20 cellular contexts compared by ENCODE assay signal in the genomic region with DNA sequence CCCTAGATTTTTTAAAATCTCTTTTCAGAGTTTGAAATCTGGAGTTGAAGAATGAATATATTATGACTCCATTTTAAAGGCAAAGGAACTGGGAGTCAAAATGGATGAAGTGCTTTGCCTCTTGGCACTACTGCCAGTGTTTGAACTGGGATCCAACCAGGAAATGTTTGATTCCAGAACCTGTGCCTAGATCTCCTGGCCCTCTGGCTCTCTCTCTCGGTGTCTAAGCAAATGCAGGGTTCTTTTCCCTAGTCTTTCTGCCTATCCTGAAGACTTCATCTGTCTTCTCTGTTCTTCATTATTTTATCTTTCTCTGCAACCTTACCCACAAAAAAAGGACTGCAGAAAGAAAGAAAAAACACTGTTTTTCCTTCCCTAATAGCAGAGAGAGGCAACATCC. TPM values are rescaled to one million over a fixed set of nuclear protein-coding genes. Genes with fewer than 3 reads are reported as not detected.
A peak's percentile ranks its signal among the peaks of the same experiment; 100 is the strongest.
DNase-seq lines count a peak whose midpoint lies in the region; ATAC-seq, FAIRE-seq and TF ChIP-seq lines count a peak whose summit lies in the region.
"Had no signal": no experiment of that assay in that cellular context is flagged by ENCODE, and none has a peak within 500 bp of the region (broad histone marks: within the 10 kb centered on the region; RNA-seq: fewer than 3 reads in every experiment).

No MANE protein-coding gene starts in this region.

- peak overlapping the region; percentile 68 for H3K27ac Mint-ChIP-seq in activated naive CD4-positive, alpha-beta T cell treated with anti-CD3 and anti-CD28 coated beads, Interleukin-2, amount 10 ng/mL, durations not matched to agents 7 days and 5 days
- H3K27ac Mint-ChIP-seq in activated naive CD8-positive, alpha-beta T cell treated with anti-CD3 and anti-CD28 coated beads for 36 hours, result peak overlapping the region; percentile 92
- H3K27ac Mint-ChIP-seq in stimulated activated effector memory CD8-positive, alpha-beta T cell treated with anti-CD3 and anti-CD28 coated beads, Interleukin-12 subunit alpha, Interleukin-12 subunit beta, amount 100 ng/mL, for 72 hours, result peak overlapping the region; percentile 60
- H3K27ac Mint-ChIP-seq in type B pancreatic cell, result no peak overlapping the region
- H3K27ac Mint-ChIP-seq: GM23338, neural progenitor cell had no signal

- no peak overlapping the region for H3K4me3 Mint-ChIP-seq in activated naive CD4-positive, alpha-beta T cell treated with anti-CD3 and anti-CD28 coated beads, Interleukin-2, amount 10 ng/mL, durations not matched to agents 7 days and 5 days
- H3K4me3 Mint-ChIP-seq in activated naive CD8-positive, alpha-beta T cell treated with anti-CD3 and anti-CD28 coated beads for 36 hours, result peak overlapping the region; percentile 26
- no peak overlapping the region for H3K4me3 Mint-ChIP-seq in stimulated activated effector memory CD8-positive, alpha-beta T cell treated with anti-CD3 and anti-CD28 coated beads, Interleukin-12 subunit alpha, Interleukin-12 subunit beta, amount 100 ng/mL, for 72 hours
- H3K4me3 Mint-ChIP-seq in type B pancreatic cell, result no peak overlapping the region
- H3K4me3 Mint-ChIP-seq: GM23338, neural progenitor cell had no signal

- peaks cover 84% of the 10 kb centered on the region for H3K4me1 Mint-ChIP-seq in activated naive CD4-positive, alpha-beta T cell treated with anti-CD3 and anti-CD28 coated beads, Interleukin-2, amount 10 ng/mL, durations not matched to agents 7 days and 5 days
- peaks cover 78% of the 10 kb centered on the region for H3K4me1 Mint-ChIP-seq in activated naive CD8-positive, alpha-beta T cell treated with anti-CD3 and anti-CD28 coated beads for 36 hours
- H3K4me1 Mint-ChIP-seq in stimulated activated effector memory CD8-positive, alpha-beta T cell treated with anti-CD3 and anti-CD28 coated beads, Interleukin-12 subunit alpha, Interleukin-12 subunit beta, amount 100 ng/mL, for 72 hours, result peaks cover 57% of the 10 kb centered on the region
- H3K4me1 Mint-ChIP-seq in type B pancreatic cell (ENCODE audit: unreplicated experiment), result peaks cover 25% of the 10 kb centered on the region

- H3K27me3 Mint-ChIP-seq in activated naive CD4-positive, alpha-beta T cell treated with anti-CD3 and anti-CD28 coated beads, Interleukin-2, amount 10 ng/mL, durations not matched to agents 7 days and 5 days, result no peaks in the 10 kb centered on the region
- no peaks in the 10 kb centered on the region for H3K27me3 Mint-ChIP-seq in activated naive CD8-positive, alpha-beta T cell treated with anti-CD3 and anti-CD28 coated beads for 36 hours
- H3K27me3 Mint-ChIP-seq in type B pancreatic cell, result no peaks in the 10 kb centered on the region

- 0 out of 2 replicates have a peak, but pooled peaks have one; percentile 13 for TF ChIP-seq POLR2A in GM12892 (IDR thresholded peaks at IDR 0.05; ENCODE audit: low read depth, low read length)

- CTCF ChIA-PET in activated naive CD4-positive, alpha-beta T cell treated with anti-CD3 and anti-CD28 coated beads, Interleukin-2, amount 10 ng/mL, durations not matched to agents 7 days and 5 days (lab: Charles Lee), result no interaction called here

- TF ChIP-seq CTCF in type B pancreatic cell (conservative IDR thresholded peaks at IDR 0.05), result no peak

- peaks cover 48% of the 10 kb centered on the region for H3K36me3 Mint-ChIP-seq in activated naive CD4-positive, alpha-beta T cell treated with anti-CD3 and anti-CD28 coated beads, Interleukin-2, amount 10 ng/mL, durations not matched to agents 7 days and 5 days
- H3K36me3 Mint-ChIP-seq in activated naive CD8-positive, alpha-beta T cell treated with anti-CD3 and anti-CD28 coated beads for 36 hours, result peaks cover 65% of the 10 kb centered on the region
- H3K36me3 Mint-ChIP-seq in stimulated activated effector memory CD8-positive, alpha-beta T cell treated with anti-CD3 and anti-CD28 coated beads, Interleukin-12 subunit alpha, Interleukin-12 subunit beta, amount 100 ng/mL, for 72 hours, result peaks cover 71% of the 10 kb centered on the region
- H3K36me3 Mint-ChIP-seq in type B pancreatic cell, result peaks cover 26% of the 10 kb centered on the region

- no peak for FAIRE-seq in GM12892 (lab: Jason Lieb, UNC)
- FAIRE-seq: frontal cortex had no signal

- H3K9me3 Mint-ChIP-seq in activated naive CD4-positive, alpha-beta T cell treated with anti-CD3 and anti-CD28 coated beads, Interleukin-2, amount 10 ng/mL, durations not matched to agents 7 days and 5 days, result no peaks in the 10 kb centered on the region
- H3K9me3 Mint-ChIP-seq in activated naive CD8-positive, alpha-beta T cell treated with anti-CD3 and anti-CD28 coated beads for 36 hours, result peaks cover 16% of the 10 kb centered on the region
- H3K9me3 Mint-ChIP-seq in stimulated activated effector memory CD8-positive, alpha-beta T cell treated with anti-CD3 and anti-CD28 coated beads, Interleukin-12 subunit alpha, Interleukin-12 subunit beta, amount 100 ng/mL, for 72 hours, result no peaks in the 10 kb centered on the region
- H3K9me3 Mint-ChIP-seq in type B pancreatic cell, result no peaks in the 10 kb centered on the region
- H3K9me3 Mint-ChIP-seq: GM23338 had no signal

- no peak for ATAC-seq in stimulated activated effector memory CD8-positive, alpha-beta T cell treated with anti-CD3 and anti-CD28 coated beads, Interleukin-12 subunit alpha, Interleukin-12 subunit beta, amount 100 ng/mL, for 72 hours
- ATAC-seq: GM23338, SK-N-SH treated with all-trans-retinoic acid at 6 μM for 48 hours had no signal

- no peak for DNase-seq in activated naive CD4-positive, alpha-beta T cell treated with anti-CD3 and anti-CD28 coated beads, Interleukin-2, amount 10 ng/mL, durations not matched to agents 7 days and 5 days
- DNase-seq in activated naive CD4-positive, alpha-beta T cell treated with anti-CD3 and anti-CD28 coated beads, Interleukin-2, amount 50 U/mL, for 16 hours, result no peak
- DNase-seq in GM12892 (ENCODE audit: insufficient read length) (no peak), NCI-H345 (lab: John Stamatoyannopoulos, UW) (no peak), type B pancreatic cell (ENCODE audit: extremely low spot score, unreplicated experiment) (no peak)
- no peak for DNase-seq in activated naive CD8-positive, alpha-beta T cell treated with anti-CD3 and anti-CD28 coated beads for 36 hours
- no peak for DNase-seq in stimulated activated effector memory CD8-positive, alpha-beta T cell treated with anti-CD3 and anti-CD28 coated beads, Interleukin-12 subunit alpha, Interleukin-12 subunit beta, amount 100 ng/mL, for 72 hours (ENCODE audit: low spot score in 2 of 2)
- DNase-seq: central memory CD4-positive, alpha-beta T cell; DMS 273 treated with DMSO at 0.1 percent for 48 hours; dorsolateral prefrontal cortex; mammary epithelial cell; NCI-H1436 treated with DMSO at 0.1 percent for 48 hours; spleen; stimulated activated CD4-positive, alpha-beta T cell treated with anti-CD3 and anti-CD28 coated beads, Interleukin-2, amount 100 ng/mL, for 48 hours; T1000; WERI-Rb-1 had no signal

RNA-seq across cellular contexts. Expression of gene BTG1, which starts 17.0 kb away (rescaled TPM):
- 123 TPM for polyA plus RNA-seq in GM12892 (2012; ENCODE audit: missing spikeins)
- 100 to 1,000 TPM; 147 to 153 TPM for total RNA-seq in activated naive CD8-positive, alpha-beta T cell treated with anti-CD3 and anti-CD28 coated beads for 36 hours
- 111 and 116 TPM in 2 replicates for total RNA-seq in type B pancreatic cell (ENCODE audit: low replicate concordance)
